In genomic region chr3:196533260-196533681, GRCh38 we compare ENCODE assay signal across 32 cellular contexts. TPM values are rescaled to one million over a fixed set of nuclear protein-coding genes. Genes with fewer than 3 reads are reported as not detected.
DNase-seq lines count a peak whose midpoint lies in the region; ATAC-seq and TF ChIP-seq lines count a peak whose summit lies in the region.
"Had no signal": no experiment of that assay in that cellular context is flagged by ENCODE, and none has a peak within 500 bp of the region (broad histone marks: within the 10 kb centered on the region; RNA-seq: fewer than 3 reads in every experiment).

No MANE protein-coding gene starts in this region.

- peaks cover 39% of the 10 kb centered on the region for H3K27me3 Mint-ChIP-seq in nephron progenitor cell (ENCODE audit: low read depth, poor library complexity)
- peaks cover 3 to 8% of the 10 kb centered on the region in 2 donors for H3K27me3 Mint-ChIP-seq in T-cell
- peaks cover 16% of the 10 kb centered on the region for H3K27me3 Mint-ChIP-seq in activated naive CD8-positive, alpha-beta T cell treated with anti-CD3 and anti-CD28 coated beads, Interleukin-2, amount 50 U/mL, for 24 hours
- H3K27me3 Mint-ChIP-seq: stimulated activated naive CD8-positive, alpha-beta T cell treated with anti-CD3 and anti-CD28 coated beads, Interleukin-15, amount 100 ng/mL, for 72 hours had no signal

- 0 out of 2 replicates have a peak overlapping the region, but pooled peaks have one; percentile 6 for H3K4me3 ChIP-seq in SK-N-MC
- no peak overlapping the region for H3K4me3 ChIP-seq in fibroblast of pulmonary artery (replicated peaks; ENCODE audit: low read depth, low read length)
- H3K4me3 ChIP-seq: gastroesophageal sphincter, ovary, transverse colon had no signal

- DNase-seq in EH (ENCODE audit: low read depth) (peak; percentile 13), SK-N-MC (ENCODE audit: low read depth, low spot score) (no peak), fibroblast of pulmonary artery (ENCODE audit: low read depth) (peak; percentile 42), nephron progenitor cell (peak; percentile 10), NCI-H146 (lab: John Stamatoyannopoulos, UW) (no peak), T-cell (no peak)
- DNase-seq in activated naive CD8-positive, alpha-beta T cell treated with anti-CD3 and anti-CD28 coated beads, Interleukin-2, amount 50 U/mL, for 24 hours, result no peak
- DNase-seq: ACHN; activated CD4-positive, CD25-positive, alpha-beta regulatory T cell treated with anti-CD3 and anti-CD28 coated beads, Interleukin-2, amount 50 U/mL, for 72 hours; activated naive CD4-positive, alpha-beta T cell treated with Interleukin-2 at 50 U/mL for 16 hours; activated T-cell treated with anti-CD3 and anti-CD28 coated beads, Interleukin-2, amount 50 U/mL, for 1 hour; anterior cingulate cortex; cerebellar nuclear complex; DMS 273 treated with DMSO at 0.1 percent for 48 hours; effector CD4-positive, alpha-beta T cell; GF-D8; HFFc6; mammary epithelial cell; NCI-H1092 treated with DMSO at 0.1 percent for 48 hours; NCI-H2029 treated with DMSO at 0.1 percent for 48 hours; NCI-H446; ovary; PC-3; Right ventricle myocardium superior; stimulated activated CD4-positive, alpha-beta T cell treated with anti-CD3 and anti-CD28 coated beads, Interleukin-12 subunit alpha, Interleukin-12 subunit beta, amount 100 ng/mL, for 4 hours; stimulated activated CD4-positive, alpha-beta T cell treated with anti-CD3 and anti-CD28 coated beads, Interleukin-4, amount 100 ng/mL, for 4 hours; stimulated activated naive CD8-positive, alpha-beta T cell treated with anti-CD3 and anti-CD28 coated beads, Interleukin-15, amount 100 ng/mL, for 72 hours; SW 1271; transverse colon had no signal

- POLR2A ChIA-PET in T-cell (lab: Charles Lee), result no interaction called here

- no peak overlapping the region for H3K9ac ChIP-seq in SK-N-MC (ENCODE audit: insufficient read length)

- no peaks in the 10 kb centered on the region for H3K36me3 ChIP-seq in SK-N-MC (ENCODE audit: insufficient read depth, low read length)
- H3K36me3 ChIP-seq: gastroesophageal sphincter, ovary, transverse colon had no signal

- no peak overlapping the region for H3K4me3 Mint-ChIP-seq in nephron progenitor cell
- H3K4me3 Mint-ChIP-seq in T-cell, result no peak overlapping the region
- H3K4me3 Mint-ChIP-seq in activated naive CD8-positive, alpha-beta T cell treated with anti-CD3 and anti-CD28 coated beads, Interleukin-2, amount 50 U/mL, for 24 hours, result no peak overlapping the region
- H3K4me3 Mint-ChIP-seq: HFFc6; stimulated activated naive CD8-positive, alpha-beta T cell treated with anti-CD3 and anti-CD28 coated beads, Interleukin-15, amount 100 ng/mL, for 72 hours had no signal

- peaks cover 8% of the 10 kb centered on the region for H3K36me3 Mint-ChIP-seq in nephron progenitor cell (ENCODE audit: low read depth)
- H3K36me3 Mint-ChIP-seq in T-cell, result peaks cover 5% of the 10 kb centered on the region
- H3K36me3 Mint-ChIP-seq in activated naive CD8-positive, alpha-beta T cell treated with anti-CD3 and anti-CD28 coated beads, Interleukin-2, amount 50 U/mL, for 24 hours (ENCODE audit: low read depth), result peaks cover 3% of the 10 kb centered on the region

- H3K27ac Mint-ChIP-seq in nephron progenitor cell, result no peak overlapping the region
- no peak overlapping the region for H3K27ac Mint-ChIP-seq in T-cell
- H3K27ac Mint-ChIP-seq in activated naive CD8-positive, alpha-beta T cell treated with anti-CD3 and anti-CD28 coated beads, Interleukin-2, amount 50 U/mL, for 24 hours, result no peak overlapping the region
- H3K27ac Mint-ChIP-seq: HFFc6; stimulated activated naive CD8-positive, alpha-beta T cell treated with anti-CD3 and anti-CD28 coated beads, Interleukin-15, amount 100 ng/mL, for 72 hours had no signal

- H3K9me3 ChIP-seq in SK-N-MC (ENCODE audit: low read depth, low read length), result no peaks in the 10 kb centered on the region
- H3K9me3 ChIP-seq: gastroesophageal sphincter, transverse colon had no signal

- H3K4me1 Mint-ChIP-seq in nephron progenitor cell, result no peaks in the 10 kb centered on the region
- H3K4me1 Mint-ChIP-seq in T-cell, result peaks cover 0 to 7% (median 6%) of the 10 kb centered on the region in 3 donors
- peaks cover 2% of the 10 kb centered on the region for H3K4me1 Mint-ChIP-seq in activated naive CD8-positive, alpha-beta T cell treated with anti-CD3 and anti-CD28 coated beads, Interleukin-2, amount 50 U/mL, for 24 hours

- H3K27ac ChIP-seq in SK-N-MC, result no peak overlapping the region
- H3K27ac ChIP-seq: gastroesophageal sphincter, ovary, transverse colon had no signal

- H3K9me3 Mint-ChIP-seq in nephron progenitor cell, result peaks cover 34% of the 10 kb centered on the region
- peaks cover 0 to 5% (median 0%) of the 10 kb centered on the region in 3 donors for H3K9me3 Mint-ChIP-seq in T-cell
- H3K9me3 Mint-ChIP-seq in activated naive CD8-positive, alpha-beta T cell treated with anti-CD3 and anti-CD28 coated beads, Interleukin-2, amount 50 U/mL, for 24 hours, result no peaks in the 10 kb centered on the region
- H3K9me3 Mint-ChIP-seq: stimulated activated naive CD8-positive, alpha-beta T cell treated with anti-CD3 and anti-CD28 coated beads, Interleukin-15, amount 100 ng/mL, for 72 hours had no signal

- no peak for ATAC-seq in GM19395 (IDR thresholded peaks at IDR 0.05; ENCODE audit: unreplicated experiment)
- ATAC-seq in T-cell (replicated peaks in 1 of 4), result no peak
- no peak for ATAC-seq in activated naive CD8-positive, alpha-beta T cell treated with anti-CD3 and anti-CD28 coated beads, Interleukin-2, amount 50 U/mL, for 24 hours
- ATAC-seq: esophagus mucosa; gastroesophageal sphincter; PC-3; stimulated activated naive CD8-positive, alpha-beta T cell treated with anti-CD3 and anti-CD28 coated beads, Interleukin-15, amount 100 ng/mL, for 72 hours had no signal

- CTCF ChIA-PET in T-cell (lab: Charles Lee), result no interaction called here

- TF ChIP-seq CTCF in fibroblast of pulmonary artery (IDR thresholded peaks at IDR 0.05; ENCODE audit: low read length, missing control alignments) (no peak), nephron progenitor cell (IDR thresholded peaks at IDR 0.05) (no peak)

RNA-seq across cellular contexts. Expression of gene SMCO1, which starts 18.1 kb away (rescaled TPM):
- total RNA-seq in T-cell, result not detected
- total RNA-seq: esophagus mucosa, gastroesophageal sphincter, HFFc6, mammary epithelial cell, ovary, PC-3, transverse colon had no signal

RNA-seq across cellular contexts. Expression of gene RNF168, which starts 29.7 kb away (rescaled TPM):
- 10 to 100 TPM; 27.1 to 71.2 (median 64.8) TPM for total RNA-seq in T-cell

RNA-seq across cellular contexts. Expression of gene WDR53, which starts 35.1 kb away (rescaled TPM):
- 10 to 100 TPM; 19.2 to 29.8 (median 25.5) TPM for total RNA-seq in T-cell

RNA-seq across cellular contexts. Expression of gene FBXO45, which starts 35.2 kb away (rescaled TPM):
- total RNA-seq in T-cell, result 1 to 10 TPM; 4.9 to 9.5 (median 8.2) TPM

Comparison
In these comparisons a context has a peak if more than half of its experiments do, and no peak if none do; other contexts are left out.
1. DNase-seq: peak in EH (single experiment), fibroblast of pulmonary artery (single experiment) and nephron progenitor cell (single experiment); none in SK-N-MC (single experiment), NCI-H146 (single experiment), T-cell (0 of 34) and activated naive CD8-positive, alpha-beta T cell treated with anti-CD3 and anti-CD28 coated beads, Interleukin-2, amount 50 U/mL, for 24 hours (single experiment).